20 cellular contexts compared by ENCODE assay signal in the genomic region with DNA sequence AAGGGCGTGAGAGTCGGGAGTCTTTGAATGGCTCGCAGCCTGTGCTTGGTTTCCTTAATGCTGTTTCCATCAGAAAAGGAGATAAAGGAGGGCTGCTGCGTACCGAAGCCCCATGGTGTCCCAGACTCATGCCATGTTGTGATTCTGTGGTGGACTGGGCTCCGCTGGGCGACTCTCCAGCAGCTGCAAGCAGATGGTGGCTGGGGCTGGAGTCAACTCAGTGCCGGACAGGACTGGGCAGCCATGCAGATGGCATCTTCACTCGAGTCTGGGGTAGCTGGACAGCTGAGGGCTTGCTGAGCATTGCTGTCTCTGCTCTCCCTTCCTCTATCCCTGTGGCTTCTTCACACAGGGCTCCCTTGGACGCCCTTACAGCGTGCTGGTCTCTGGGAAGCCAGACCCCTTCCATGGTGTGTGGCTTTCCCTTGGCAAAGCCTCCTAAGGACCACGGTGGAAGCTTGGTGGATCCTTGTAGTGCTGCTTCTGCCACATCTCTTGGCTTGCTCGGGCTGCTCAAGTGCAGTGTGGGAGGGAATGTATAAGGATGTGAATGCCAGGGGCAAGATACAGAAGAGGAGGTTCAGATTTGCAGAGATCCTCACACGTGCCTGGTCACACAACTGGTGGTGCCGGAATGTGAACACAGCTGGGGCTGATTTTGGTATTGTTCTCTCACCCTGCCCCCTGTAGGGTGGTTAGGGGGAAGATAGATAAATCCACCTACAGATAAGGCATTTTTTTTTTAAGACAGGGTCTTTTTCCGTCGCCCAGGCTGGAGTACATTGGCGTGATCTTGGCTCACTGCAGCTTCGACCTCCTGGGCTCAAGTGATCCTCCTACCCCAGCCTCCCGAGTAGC. TPM values are rescaled to one million over a fixed set of nuclear protein-coding genes. Genes with fewer than 3 reads are reported as not detected.
DNase-seq lines count a peak whose midpoint lies in the region; ATAC-seq and TF ChIP-seq lines count a peak whose summit lies in the region.
"Had no signal": no experiment of that assay in that cellular context is flagged by ENCODE, and none has a peak within 500 bp of the region (broad histone marks: within the 10 kb centered on the region; RNA-seq: fewer than 3 reads in every experiment).

No MANE protein-coding gene starts in this region.

- peak overlapping the region in 1 of 2 donors; percentile 27 for H3K27ac Mint-ChIP-seq in T-cell

- H3K36me3 ChIP-seq in brain microvascular endothelial cell (replicated peaks) = no peaks in the 10 kb centered on the region
- H3K36me3 ChIP-seq: neutrophil had no signal

- in situ Hi-C loops in brain microvascular endothelial cell (cut with HindIII; ENCODE audit: low pct_ligation_motif_present, low sequenced_read_pairs) = no loop called here

- DNase-seq in Right ventricle myocardium inferior (ENCODE audit: missing footprints) = peak; percentile 41
- DNase-seq in Right ventricle myocardium superior = no peak
- peak; percentile 38 for DNase-seq in NAMALWA (ENCODE audit: low spot score)
- DNase-seq in brain microvascular endothelial cell = no peak
- no peak for DNase-seq in T-cell
- no peak for DNase-seq in NCI-H1436 treated with DMSO at 0.1 percent for 48 hours (lab: John Stamatoyannopoulos, UW)
- DNase-seq: activated CD4-positive, alpha-beta T cell treated with anti-CD3 and anti-CD28 coated beads for 48 hours; activated T-cell treated with anti-CD3 and anti-CD28 coated beads, Interleukin-2, amount 50 U/mL, for 1 hour; amniotic stem cell; Caco-2; caudate nucleus; effector CD8-positive, alpha-beta T cell; HFFc6; Kasumi-1; left ventricle myocardium superior; NCI-H524 treated with DMSO at 0.1 percent for 48 hours had no signal

- H3K27me3 Mint-ChIP-seq in T-cell = no peaks in the 10 kb centered on the region

- POLR2A ChIA-PET in T-cell (lab: Charles Lee) = no interaction called here

- no peak overlapping the region for H3K27ac ChIP-seq in brain microvascular endothelial cell
- H3K27ac ChIP-seq: neutrophil had no signal

- intact Hi-C loops in Right ventricle myocardium inferior (cut with DNase I) (no loop called here), Right ventricle myocardium superior (cut with DNase I) (no loop called here)

- peak; percentile 3 for TF ChIP-seq CTCF in brain microvascular endothelial cell (IDR thresholded peaks at IDR 0.05; ENCODE audit: low read depth, low read length, missing control alignments)

- H3K27me3 ChIP-seq in brain microvascular endothelial cell (replicated peaks) = no peaks in the 10 kb centered on the region
- H3K27me3 ChIP-seq: neutrophil, tibial nerve had no signal

- no peak for ATAC-seq in Right ventricle myocardium inferior
- no peak for ATAC-seq in Right ventricle myocardium superior (ENCODE audit: poor library complexity)
- no peak for ATAC-seq in T-cell (replicated peaks in 1 of 4)
- ATAC-seq in HG02840 (IDR thresholded peaks at IDR 0.05; ENCODE audit: low FRiP score, unreplicated experiment) = no peak
- no peak for ATAC-seq in GM18520 (IDR thresholded peaks at IDR 0.05; ENCODE audit: unreplicated experiment)
- ATAC-seq: left ventricle myocardium superior had no signal

- no peaks in the 10 kb centered on the region for H3K36me3 Mint-ChIP-seq in T-cell

- H3K4me3 Mint-ChIP-seq in T-cell = peak overlapping the region in 1 of 3 donors; percentile 9
- H3K4me3 Mint-ChIP-seq: HFFc6 had no signal

- CTCF ChIA-PET in T-cell (lab: Charles Lee) = interaction anchor here (0.7 to 1.2 kb wide), 3 partner anchors 8 to 75 kb away, joined by 3 read pairs; no protein-coding TSS in a partner anchor

- no peaks in the 10 kb centered on the region for H3K9me3 Mint-ChIP-seq in T-cell
- H3K9me3 Mint-ChIP-seq: HFFc6 had no signal

- H3K4me3 ChIP-seq in brain microvascular endothelial cell (ENCODE audit: low read depth, low read length) = no peak overlapping the region
- H3K4me3 ChIP-seq: tibial nerve had no signal

- peaks cover 30 to 52% (median 50%) of the 10 kb centered on the region in 3 donors for H3K4me1 Mint-ChIP-seq in T-cell

RNA-seq across cellular contexts. Expression of a gene that starts 9.0 kb away (rescaled TPM):
- total RNA-seq in Right ventricle myocardium inferior = 5.4 TPM
- 5.0 TPM for total RNA-seq in Right ventricle myocardium superior
- total RNA-seq in T-cell = 10 to 100 TPM in 4 of 5 donors, 1 to 10 TPM in 1; 9.0 to 21.1 (median 17.3) TPM

RNA-seq across cellular contexts. Expression of a gene that starts 43.0 kb away (rescaled TPM):
- total RNA-seq in Right ventricle myocardium inferior (22.6 TPM), Right ventricle myocardium superior (19.2 TPM), T-cell (10 to 100 TPM; 34.7 to 45.5 (median 43.2) TPM)

Comparison
In these comparisons a context has a peak if more than half of its experiments do, and no peak if none do; other contexts are left out.
1. DNase-seq: peak in Right ventricle myocardium inferior (single experiment) and NAMALWA (single experiment); none in Right ventricle myocardium superior (single experiment), brain microvascular endothelial cell (single experiment), T-cell (0 of 34) and NCI-H1436 treated with DMSO at 0.1 percent for 48 hours (single experiment).